13 cellular contexts compared by ENCODE assay signal in genomic region chr2:177429688-177430325, GRCh38. TPM values are rescaled to one million over a fixed set of nuclear protein-coding genes. Genes with fewer than 3 reads are reported as not detected.
DNase-seq lines count a peak whose midpoint lies in the region; ATAC-seq, FAIRE-seq and TF ChIP-seq lines count a peak whose summit lies in the region.
"Had no signal": no experiment of that assay in that cellular context is flagged by ENCODE, and none has a peak within 500 bp of the region (broad histone marks: within the 10 kb centered on the region; RNA-seq: fewer than 3 reads in every experiment).

No MANE protein-coding gene starts in this region.

- no peaks in the 10 kb centered on the region for H3K27me3 ChIP-seq in SK-N-SH (ENCODE audit: insufficient read depth)
- H3K27me3 ChIP-seq: heart right ventricle had no signal

- H3K27ac Mint-ChIP-seq in natural killer cell treated with Interleukin-12 subunit alpha and Interleukin-12 subunit beta and Interleukin-15 and Interleukin-18, amount 100 ng/mL, for 72 hours = no peak overlapping the region
- H3K27ac Mint-ChIP-seq: dendritic cell treated with granulocyte-macrophage colony-stimulating factor and Interleukin-4, amounts not matched to agents 40 ng/mL and 50 ng/mL, for 4 days; memory B cell had no signal

- H3K4me2 ChIP-seq in SK-N-SH = no peak overlapping the region

- CTCF ChIA-PET in SK-N-SH (lab: Yijun Ruan, JAX) = interaction anchor here (1.0 to 2.7 kb wide), 3 partner anchors 13 to 333 kb away, joined by 3 to 11 read pairs (median 4); no protein-coding TSS in a partner anchor

- peaks cover 28% of the 10 kb centered on the region for H3K9me3 Mint-ChIP-seq in natural killer cell treated with Interleukin-12 subunit alpha and Interleukin-12 subunit beta and Interleukin-15 and Interleukin-18, amount 100 ng/mL, for 72 hours

- peaks cover 8 to 52% of the 10 kb centered on the region in 2 experiments for H3K36me3 ChIP-seq in SK-N-SH (replicated peaks in 1 of 2; ENCODE audit: control insufficient read depth in 1 of 2, insufficient read depth in 2 of 2, low read length in 1 of 2)

- FAIRE-seq in H54 (lab: Jason Lieb, UNC) = peak; percentile 75
- FAIRE-seq: G401.6 had no signal

- 100% methylated on average over 2 of the region's 2 CpGs for WGBS in SK-N-SH (ENCODE audit: low lambda C conversion rate)

- H3K27ac ChIP-seq in SK-N-SH (ENCODE audit: low read depth in 2 of 2, low read length in 1 of 2) = peak overlapping the region in 1 of 2 experiments; percentile 22; a peak in 2 of 4 replicates
- H3K27ac ChIP-seq: heart right ventricle had no signal

- no peak overlapping the region for H3K9ac ChIP-seq in SK-N-SH

- TF ChIP-seq EP300 in SK-N-SH (IDR thresholded peaks at IDR 0.05; ENCODE audit: borderline replicate concordance in 1 of 2, low read depth in 1 of 2, low read length in 1 of 2) = no peak

- H3K4me3 Mint-ChIP-seq in natural killer cell treated with Interleukin-12 subunit alpha and Interleukin-12 subunit beta and Interleukin-15 and Interleukin-18, amount 100 ng/mL, for 72 hours = no peak overlapping the region
- H3K4me3 Mint-ChIP-seq: dendritic cell treated with granulocyte-macrophage colony-stimulating factor and Interleukin-4, amounts not matched to agents 40 ng/mL and 50 ng/mL, for 4 days; memory B cell had no signal

- no peak overlapping the region; a peak in 1 of 4 replicates for H3K4me3 ChIP-seq in SK-N-SH (ENCODE audit: low read depth in 2 of 2, low read length in 1 of 2)
- H3K4me3 ChIP-seq in fibroblast of the aortic adventitia (ENCODE audit: low read depth, low read length) = no peak overlapping the region
- H3K4me3 ChIP-seq: heart right ventricle had no signal

- H3K27me3 Mint-ChIP-seq in natural killer cell treated with Interleukin-12 subunit alpha and Interleukin-12 subunit beta and Interleukin-15 and Interleukin-18, amount 100 ng/mL, for 72 hours = no peaks in the 10 kb centered on the region
- H3K27me3 Mint-ChIP-seq: dendritic cell treated with granulocyte-macrophage colony-stimulating factor and Interleukin-4, amounts not matched to agents 40 ng/mL and 50 ng/mL, for 4 days; memory B cell had no signal

- H3K9me2 ChIP-seq in SK-N-SH = no peaks in the 10 kb centered on the region

- peaks cover 6% of the 10 kb centered on the region for H3F3A ChIP-seq in SK-N-SH (replicated peaks; ENCODE audit: insufficient read depth)

- peaks cover 21% of the 10 kb centered on the region; the same call in 1 of the 2 replicates for H3K9me3 ChIP-seq in SK-N-SH

- peaks cover 39 to 41% of the 10 kb centered on the region in 2 donors for H3K4me1 Mint-ChIP-seq in natural killer cell treated with Interleukin-12 subunit alpha and Interleukin-12 subunit beta and Interleukin-15 and Interleukin-18, amount 100 ng/mL, for 72 hours (ENCODE audit: low read depth in 2 of 2)

- H3K4me1 ChIP-seq in SK-N-SH (ENCODE audit: control insufficient read depth in 1 of 2, insufficient read depth in 2 of 2, low read depth in 1 of 2, low read length in 1 of 2) = 0 out of 4 replicates have a peak, but pooled peaks cover 0 to 5% of the 10 kb centered on the region in 2 experiments
- H3K4me1 ChIP-seq: heart right ventricle had no signal

- H3K36me3 Mint-ChIP-seq in natural killer cell treated with Interleukin-12 subunit alpha and Interleukin-12 subunit beta and Interleukin-15 and Interleukin-18, amount 100 ng/mL, for 72 hours = peaks cover 68% of the 10 kb centered on the region

- DNase-seq in H54 (ENCODE audit: insufficient read length, low spot score) (peak; percentile 9), SK-N-SH (no peak), fibroblast of the aortic adventitia (ENCODE audit: low read depth) (peak; percentile 94), smooth muscle cell of the brain vasculature (ENCODE audit: low read depth, low spot score) (peak; percentile 50)
- DNase-seq in natural killer cell treated with Interleukin-12 subunit alpha and Interleukin-12 subunit beta and Interleukin-15 and Interleukin-18, amount 100 ng/mL, for 72 hours (ENCODE audit: low spot score) = no peak
- DNase-seq: heart right ventricle, NCI-H345 had no signal

- TF ChIP-seq RAD21 in SK-N-SH (IDR thresholded peaks at IDR 0.05; ENCODE audit: low read length) = no peak

- H2AFZ ChIP-seq in SK-N-SH (ENCODE audit: low read depth) = no peak overlapping the region

- POLR2A ChIA-PET in SK-N-SH (lab: Yijun Ruan, JAX) = no interaction called here

- no peaks in the 10 kb centered on the region for H4K20me1 ChIP-seq in SK-N-SH (ENCODE audit: insufficient read depth)

- peaks cover 95% of the 10 kb centered on the region for H3K79me2 ChIP-seq in SK-N-SH (ENCODE audit: insufficient read depth)

- ATAC-seq in GM19455 (IDR thresholded peaks at IDR 0.05; ENCODE audit: unreplicated experiment) = no peak
- ATAC-seq in natural killer cell treated with Interleukin-12 subunit alpha and Interleukin-12 subunit beta and Interleukin-15 and Interleukin-18, amount 100 ng/mL, for 72 hours = no peak
- ATAC-seq in GM21390 (IDR thresholded peaks at IDR 0.05; ENCODE audit: unreplicated experiment) = no peak
- ATAC-seq: heart right ventricle, Right ventricle myocardium inferior had no signal

- no peak for TF ChIP-seq CTCF in SK-N-SH (IDR thresholded peaks at IDR 0.05)
- TF ChIP-seq CTCF in fibroblast of the aortic adventitia (IDR thresholded peaks at IDR 0.05; ENCODE audit: insufficient read depth, low read length) = no peak

- TF ChIP-seq POLR2A in H54 (IDR thresholded peaks at IDR 0.05; ENCODE audit: low read depth, low read length) = no peak

TF ChIP-seq in SK-N-SH, 30 proteins besides CTCF, POLR2A, EP300 and RAD21:
- TF ChIP-seq TCF12 (IDR thresholded peaks at IDR 0.05) (peak; percentile 91), PBX3 (IDR thresholded peaks at IDR 0.05) (peak; percentile 34), NFIC (IDR thresholded peaks at IDR 0.05; ENCODE audit: borderline replicate concordance) (0 out of 2 replicates have a peak, but pooled peaks have one; percentile 11), FOSL2 (IDR thresholded peaks at IDR 0.05; ENCODE audit: borderline replicate concordance, low read depth) (0 out of 2 replicates have a peak, but pooled peaks have one; percentile 23), IRF3 (IDR thresholded peaks at IDR 0.05; ENCODE audit: low read depth, low read length) (no peak), ELF1 (IDR thresholded peaks at IDR 0.05) (no peak), CHD2 (IDR thresholded peaks at IDR 0.05; ENCODE audit: low read length, partially characterized antibody) (no peak), TEAD4 (IDR thresholded peaks at IDR 0.05; ENCODE audit: borderline replicate concordance, insufficient read depth) (0 out of 2 replicates have a peak, but pooled peaks have one; percentile 18), JUND (IDR thresholded peaks at IDR 0.05) (0 out of 2 replicates have a peak, but pooled peaks have one; percentile 18)
TF ChIP-seq in SK-N-SH: peak in this region for 6.

RNA-seq across cellular contexts. Expression of gene AGPS, which starts 37.2 kb away (rescaled TPM):
- 9.8 and 10.9 TPM in 2 replicates for polyA plus RNA-seq in SK-N-SH (2012; rRNA removed)
- 12.7 and 13.7 TPM in 2 replicates for polyA plus RNA-seq in SK-N-SH (2012; cell fraction: cytosol; rRNA removed)
- 8.9 and 14.8 TPM in 2 replicates for polyA plus RNA-seq in SK-N-SH (2012; cell fraction: nucleus; rRNA removed)
- total RNA-seq in fibroblast of the aortic adventitia (ENCODE audit: low replicate concordance) = 33.1 and 46.8 TPM in 2 replicates
- 10 to 100 TPM; 54.3 to 62.2 TPM for total RNA-seq in natural killer cell treated with Interleukin-12 subunit alpha and Interleukin-12 subunit beta and Interleukin-15 and Interleukin-18, amount 100 ng/mL, for 72 hours

Comparison
In these comparisons a context has a peak if more than half of its experiments do, and no peak if none do; other contexts are left out.
1. DNase-seq: peak in H54 (single experiment), fibroblast of the aortic adventitia (single experiment) and smooth muscle cell of the brain vasculature (single experiment); none in SK-N-SH (single experiment) and natural killer cell treated with Interleukin-12 subunit alpha and Interleukin-12 subunit beta and Interleukin-15 and Interleukin-18, amount 100 ng/mL, for 72 hours (single experiment).